11 cellular contexts compared by ENCODE assay signal in genomic region chr17:42178817-42179216, GRCh38. TPM values are rescaled to one million over a fixed set of nuclear protein-coding genes. Genes with fewer than 3 reads are reported as not detected.
DNase-seq lines count a peak whose midpoint lies in the region; ATAC-seq lines count a peak whose summit lies in the region.
"Had no signal": no experiment of that assay in that cellular context is flagged by ENCODE, and none has a peak within 500 bp of the region (broad histone marks: within the 10 kb centered on the region; RNA-seq: fewer than 3 reads in every experiment).

No MANE protein-coding gene starts in this region.

- no peak for ATAC-seq in activated naive CD8-positive, alpha-beta T cell treated with anti-CD3 and anti-CD28 coated beads, Interleukin-2, amount 50 U/mL, for 24 hours
- peak; percentile 58 to 64 for ATAC-seq in stimulated activated naive B cell treated with anti-CD40 and anti-IgM and Interleukin-4, amounts not matched to agents 10 μg/mL and 1 μg/mL and 100 μg/mL, for 72 hours (replicated peaks)
- no peak for ATAC-seq in GM19351 (IDR thresholded peaks at IDR 0.05; ENCODE audit: unreplicated experiment)
- ATAC-seq: psoas muscle had no signal

- H3K4me3 Mint-ChIP-seq in IgD-negative memory B cell = peak overlapping the region; percentile 10 to 62 (median 52)
- H3K4me3 Mint-ChIP-seq in activated naive CD8-positive, alpha-beta T cell treated with anti-CD3 and anti-CD28 coated beads, Interleukin-2, amount 50 U/mL, for 24 hours = no peak overlapping the region
- H3K4me3 Mint-ChIP-seq in stimulated activated naive B cell treated with anti-CD40 and anti-IgM and Interleukin-4, amounts not matched to agents 10 μg/mL and 1 μg/mL and 100 μg/mL, for 72 hours = peak overlapping the region in 1 of 2 donors; percentile 1

- peaks cover 24 to 27% (median 25%) of the 10 kb centered on the region in 3 donors for H3K4me1 Mint-ChIP-seq in IgD-negative memory B cell
- peaks cover 37% of the 10 kb centered on the region for H3K4me1 Mint-ChIP-seq in activated naive CD8-positive, alpha-beta T cell treated with anti-CD3 and anti-CD28 coated beads, Interleukin-2, amount 50 U/mL, for 24 hours
- H3K4me1 Mint-ChIP-seq in stimulated activated naive B cell treated with anti-CD40 and anti-IgM and Interleukin-4, amounts not matched to agents 10 μg/mL and 1 μg/mL and 100 μg/mL, for 72 hours = peaks cover 50 to 65% of the 10 kb centered on the region in 2 donors

- peaks cover 6% of the 10 kb centered on the region for H3K27me3 Mint-ChIP-seq in IgD-negative memory B cell
- peaks cover 23% of the 10 kb centered on the region for H3K27me3 Mint-ChIP-seq in activated naive CD8-positive, alpha-beta T cell treated with anti-CD3 and anti-CD28 coated beads, Interleukin-2, amount 50 U/mL, for 24 hours
- H3K27me3 Mint-ChIP-seq in stimulated activated naive B cell treated with anti-CD40 and anti-IgM and Interleukin-4, amounts not matched to agents 10 μg/mL and 1 μg/mL and 100 μg/mL, for 72 hours = peaks cover 12 to 15% of the 10 kb centered on the region in 2 donors

- peaks cover 2% of the 10 kb centered on the region for H3K36me3 Mint-ChIP-seq in IgD-negative memory B cell
- H3K36me3 Mint-ChIP-seq in activated naive CD8-positive, alpha-beta T cell treated with anti-CD3 and anti-CD28 coated beads, Interleukin-2, amount 50 U/mL, for 24 hours (ENCODE audit: low read depth) = peaks cover 4% of the 10 kb centered on the region
- peaks cover 23 to 30% of the 10 kb centered on the region in 2 donors for H3K36me3 Mint-ChIP-seq in stimulated activated naive B cell treated with anti-CD40 and anti-IgM and Interleukin-4, amounts not matched to agents 10 μg/mL and 1 μg/mL and 100 μg/mL, for 72 hours

- H3K27ac Mint-ChIP-seq in IgD-negative memory B cell = peak overlapping the region; percentile 59 to 73 (median 71)
- H3K27ac Mint-ChIP-seq in activated naive CD8-positive, alpha-beta T cell treated with anti-CD3 and anti-CD28 coated beads, Interleukin-2, amount 50 U/mL, for 24 hours = no peak overlapping the region
- peak overlapping the region; percentile 59 for H3K27ac Mint-ChIP-seq in stimulated activated naive B cell treated with anti-CD40 and anti-IgM and Interleukin-4, amounts not matched to agents 10 μg/mL and 1 μg/mL and 100 μg/mL, for 72 hours

- no peaks in the 10 kb centered on the region for H3K9me3 Mint-ChIP-seq in IgD-negative memory B cell
- H3K9me3 Mint-ChIP-seq in activated naive CD8-positive, alpha-beta T cell treated with anti-CD3 and anti-CD28 coated beads, Interleukin-2, amount 50 U/mL, for 24 hours = no peaks in the 10 kb centered on the region
- H3K9me3 Mint-ChIP-seq in stimulated activated naive B cell treated with anti-CD40 and anti-IgM and Interleukin-4, amounts not matched to agents 10 μg/mL and 1 μg/mL and 100 μg/mL, for 72 hours = no peaks in the 10 kb centered on the region

- DNase-seq in stimulated activated CD4-positive, alpha-beta T cell treated with anti-CD3 and anti-CD28 coated beads, Interleukin-4, amount 100 ng/mL, for 4 hours = peak; percentile 6 to 17
- DNase-seq in stimulated activated CD4-positive, alpha-beta T cell treated with anti-CD3 and anti-CD28 coated beads, Interleukin-4, amount 100 ng/mL, for 24 hours = no peak
- DNase-seq in activated naive CD8-positive, alpha-beta T cell treated with anti-CD3 and anti-CD28 coated beads, Interleukin-2, amount 50 U/mL, for 24 hours = peak; percentile 32
- DNase-seq in stimulated activated naive B cell treated with anti-CD40 and anti-IgM and Interleukin-4, amounts not matched to agents 10 μg/mL and 1 μg/mL and 100 μg/mL, for 72 hours = peak; percentile 42
- DNase-seq in NCI-H146 treated with DMSO at 0.1 percent for 48 hours (lab: John Stamatoyannopoulos, UW; ENCODE audit: unreplicated experiment) (no peak), HUDEP-2 (lab: John Stamatoyannopoulos, UW; ENCODE audit: unreplicated experiment in 76 of 76) (no peak)
- DNase-seq: psoas muscle; stimulated activated CD4-positive, alpha-beta T cell treated with anti-CD3 and anti-CD28 coated beads, Interleukin-15, amount 100 ng/mL, for 24 hours had no signal

RNA-seq across cellular contexts. Expression of gene KCNH4, which starts 2.1 kb away (rescaled TPM):
- not detected for polyA plus RNA-seq in IgD-negative memory B cell

RNA-seq across cellular contexts. Expression of gene HCRT, which starts 6.4 kb away (rescaled TPM):
- polyA plus RNA-seq in IgD-negative memory B cell = not detected
- polyA plus RNA-seq: endothelial cell of umbilical vein, psoas muscle had no signal

RNA-seq across cellular contexts. Expression of gene GHDC, which starts 15.5 kb away (rescaled TPM):
- 24.3 TPM for polyA plus RNA-seq in IgD-negative memory B cell

RNA-seq across cellular contexts. Expression of gene RAB5C, which starts 24.0 kb away (rescaled TPM):
- 86.8 TPM for polyA plus RNA-seq in IgD-negative memory B cell

RNA-seq across cellular contexts. Expression of gene HSPB9, which starts 56.2 kb away (rescaled TPM):
- polyA plus RNA-seq in IgD-negative memory B cell = 0.15 TPM
- polyA plus RNA-seq: endothelial cell of umbilical vein had no signal

Comparison
In these comparisons a context has a peak if more than half of its experiments do, and no peak if none do; other contexts are left out.
1. DNase-seq: peak in stimulated activated CD4-positive, alpha-beta T cell treated with anti-CD3 and anti-CD28 coated beads, Interleukin-4, amount 100 ng/mL, for 4 hours (2 of 2), activated naive CD8-positive, alpha-beta T cell treated with anti-CD3 and anti-CD28 coated beads, Interleukin-2, amount 50 U/mL, for 24 hours (single experiment) and stimulated activated naive B cell treated with anti-CD40 and anti-IgM and Interleukin-4, amounts not matched to agents 10 μg/mL and 1 μg/mL and 100 μg/mL, for 72 hours (single experiment); none in stimulated activated CD4-positive, alpha-beta T cell treated with anti-CD3 and anti-CD28 coated beads, Interleukin-4, amount 100 ng/mL, for 24 hours (single experiment), NCI-H146 treated with DMSO at 0.1 percent for 48 hours (single experiment) and HUDEP-2 (0 of 76).
2. ATAC-seq: peak in stimulated activated naive B cell treated with anti-CD40 and anti-IgM and Interleukin-4, amounts not matched to agents 10 μg/mL and 1 μg/mL and 100 μg/mL, for 72 hours (2 of 2); none in activated naive CD8-positive, alpha-beta T cell treated with anti-CD3 and anti-CD28 coated beads, Interleukin-2, amount 50 U/mL, for 24 hours (single experiment) and GM19351 (single experiment).